In the genomic region with DNA sequence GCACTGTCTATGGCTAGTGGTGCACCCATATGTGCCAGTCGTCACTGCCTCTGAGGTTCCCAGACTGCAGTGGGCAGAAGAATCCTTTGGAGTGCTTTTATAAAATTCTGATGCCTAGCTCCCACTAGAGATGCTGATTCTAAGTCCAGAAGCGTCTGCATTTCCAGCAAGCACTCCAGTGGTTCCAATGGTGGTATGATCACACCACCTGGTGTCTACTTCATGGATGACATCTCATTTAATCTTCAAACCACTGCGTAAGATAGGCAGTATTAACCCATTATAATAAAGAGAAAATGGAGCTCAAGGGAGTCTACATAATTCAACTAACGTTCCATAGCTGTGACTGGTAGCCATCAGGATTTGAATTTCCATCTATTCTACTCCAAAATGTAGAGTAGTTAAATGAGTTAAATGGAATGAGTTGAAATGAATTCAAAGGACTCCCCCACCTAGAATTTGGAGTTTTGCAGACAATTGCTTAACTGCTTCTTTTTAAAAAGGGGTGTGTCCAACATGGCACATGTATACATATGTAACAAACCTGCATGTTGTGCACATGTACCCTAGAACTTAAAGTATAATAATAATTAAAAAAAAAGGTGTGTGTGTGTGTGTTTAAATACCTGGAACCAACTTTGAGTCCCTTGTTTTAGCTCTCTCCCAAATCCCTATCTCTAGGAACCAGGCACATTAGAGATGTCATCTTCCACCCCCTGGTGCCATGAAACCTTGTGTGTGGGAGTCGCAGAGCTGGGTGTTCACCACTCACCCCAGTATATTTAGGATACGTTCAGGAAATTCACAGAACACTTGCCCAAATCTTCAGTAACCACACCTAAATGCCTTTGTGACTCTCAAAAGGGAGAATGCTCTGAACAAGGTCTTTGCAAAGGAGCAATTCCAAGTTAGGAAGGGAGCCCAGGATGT, we compare ENCODE assay signal across 8 cellular contexts.
DNase-seq lines count a peak whose midpoint lies in the region; ATAC-seq, FAIRE-seq and TF ChIP-seq lines count a peak whose summit lies in the region.

No MANE protein-coding gene starts in this region.

- DNase-seq in AML-193 (lab: John Stamatoyannopoulos, UW) (peak; percentile 20 to 29), GM06990 (ENCODE audit: extremely low read depth, insufficient read length) (no peak), NCI-H146 (lab: John Stamatoyannopoulos, UW) (peak; percentile 68), adipocyte (ENCODE audit: low read depth) (peak; percentile 69), inferior parietal cortex (ENCODE audit: extremely low spot score) (peak; percentile 48), tibial artery (no peak), RCC 7860 (ENCODE audit: low spot score) (no peak)

- H3K36me3 ChIP-seq in GM06990 (ENCODE audit: control insufficient read depth, insufficient read depth, low read length) (no peaks in the 10 kb centered on the region), adipocyte (ENCODE audit: control insufficient read depth, insufficient read depth, low read length, severe bottlenecking) (no peaks in the 10 kb centered on the region), tibial artery (peaks cover 0 to 5% (median 0%) of the 10 kb centered on the region in 3 donors)

- ATAC-seq in GM21367 (IDR thresholded peaks at IDR 0.05; ENCODE audit: unreplicated experiment) = no peak

- no peak overlapping the region for H3K4me3 ChIP-seq in GM06990 (replicated peaks; ENCODE audit: low read depth, low read length)
- no peak overlapping the region for H3K4me3 ChIP-seq in adipocyte (ENCODE audit: low read length)
- H3K4me3 ChIP-seq in tibial artery = no peak overlapping the region

- peaks cover 7% of the 10 kb centered on the region for H3K4me1 ChIP-seq in adipocyte (ENCODE audit: control insufficient read depth, insufficient read depth, low read length)
- H3K4me1 ChIP-seq in tibial artery = peaks cover 0 to 3% (median 0%) of the 10 kb centered on the region in 4 donors

- intact Hi-C loops in tibial artery (cut with DNase I; ENCODE audit: low total_unique reads) = no loop called here

- FAIRE-seq in RCC 7860 (lab: Jason Lieb, UNC) = no peak

- H3K27ac ChIP-seq in tibial artery = no peak overlapping the region

- H3K27me3 ChIP-seq in GM06990 (replicated peaks; ENCODE audit: control insufficient read depth, insufficient read depth, low read length) = no peaks in the 10 kb centered on the region
- no peaks in the 10 kb centered on the region for H3K27me3 ChIP-seq in adipocyte (replicated peaks; ENCODE audit: control insufficient read depth, insufficient read depth, low read length)
- peaks cover 0 to 3% of the 10 kb centered on the region in 2 donors for H3K27me3 ChIP-seq in tibial artery

- TF ChIP-seq CTCF in GM06990 (IDR thresholded peaks at IDR 0.05; ENCODE audit: insufficient read depth, low read length, poor library complexity, severe bottlenecking) = peak; percentile 47
- peak; percentile 27 to 54 for TF ChIP-seq CTCF in tibial artery (IDR thresholded peaks at IDR 0.05)

- no peak overlapping the region for H3K9ac ChIP-seq in adipocyte (ENCODE audit: low read length)

- H3K9me3 ChIP-seq in adipocyte (ENCODE audit: control insufficient read depth, low read length) (peaks cover 5% of the 10 kb centered on the region), tibial artery (peaks cover 0 to 9% (median 0%) of the 10 kb centered on the region in 3 donors)

Comparison
In these comparisons a context has a peak if more than half of its experiments do, and no peak if none do; other contexts are left out.
1. DNase-seq: peak in AML-193 (2 of 2), NCI-H146 (single experiment), adipocyte (single experiment) and inferior parietal cortex (single experiment); none in GM06990 (single experiment), tibial artery (0 of 2) and RCC 7860 (single experiment).